1 cellular context compared by ENCODE assay signal in the genomic region with DNA sequence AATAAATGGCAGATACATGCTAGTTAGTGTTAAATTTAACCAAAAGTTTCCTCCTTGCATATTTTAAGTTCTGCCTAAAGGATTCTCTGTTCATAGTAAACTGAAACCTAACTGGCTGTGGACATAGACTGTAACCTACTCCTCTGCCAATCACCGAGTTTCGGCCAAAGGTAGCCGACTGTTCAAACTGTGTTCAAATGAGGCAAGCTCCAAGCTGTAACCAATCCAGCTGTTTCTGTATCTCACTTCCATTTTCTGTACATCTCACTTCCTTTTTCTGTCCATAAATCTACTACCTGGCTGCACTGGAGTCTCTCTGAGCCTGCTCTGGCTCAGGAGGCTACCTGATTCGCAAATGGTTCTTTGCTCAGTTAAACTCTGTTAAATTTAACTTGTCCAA.
TF ChIP-seq lines count a peak whose summit lies in the region.

No MANE protein-coding gene starts in this region.

TF ChIP-seq in GM23338, 12 proteins besides CTCF, POLR2A, EP300 and RAD21 (continued from another document):
- TF ChIP-seq, protein P1, sequence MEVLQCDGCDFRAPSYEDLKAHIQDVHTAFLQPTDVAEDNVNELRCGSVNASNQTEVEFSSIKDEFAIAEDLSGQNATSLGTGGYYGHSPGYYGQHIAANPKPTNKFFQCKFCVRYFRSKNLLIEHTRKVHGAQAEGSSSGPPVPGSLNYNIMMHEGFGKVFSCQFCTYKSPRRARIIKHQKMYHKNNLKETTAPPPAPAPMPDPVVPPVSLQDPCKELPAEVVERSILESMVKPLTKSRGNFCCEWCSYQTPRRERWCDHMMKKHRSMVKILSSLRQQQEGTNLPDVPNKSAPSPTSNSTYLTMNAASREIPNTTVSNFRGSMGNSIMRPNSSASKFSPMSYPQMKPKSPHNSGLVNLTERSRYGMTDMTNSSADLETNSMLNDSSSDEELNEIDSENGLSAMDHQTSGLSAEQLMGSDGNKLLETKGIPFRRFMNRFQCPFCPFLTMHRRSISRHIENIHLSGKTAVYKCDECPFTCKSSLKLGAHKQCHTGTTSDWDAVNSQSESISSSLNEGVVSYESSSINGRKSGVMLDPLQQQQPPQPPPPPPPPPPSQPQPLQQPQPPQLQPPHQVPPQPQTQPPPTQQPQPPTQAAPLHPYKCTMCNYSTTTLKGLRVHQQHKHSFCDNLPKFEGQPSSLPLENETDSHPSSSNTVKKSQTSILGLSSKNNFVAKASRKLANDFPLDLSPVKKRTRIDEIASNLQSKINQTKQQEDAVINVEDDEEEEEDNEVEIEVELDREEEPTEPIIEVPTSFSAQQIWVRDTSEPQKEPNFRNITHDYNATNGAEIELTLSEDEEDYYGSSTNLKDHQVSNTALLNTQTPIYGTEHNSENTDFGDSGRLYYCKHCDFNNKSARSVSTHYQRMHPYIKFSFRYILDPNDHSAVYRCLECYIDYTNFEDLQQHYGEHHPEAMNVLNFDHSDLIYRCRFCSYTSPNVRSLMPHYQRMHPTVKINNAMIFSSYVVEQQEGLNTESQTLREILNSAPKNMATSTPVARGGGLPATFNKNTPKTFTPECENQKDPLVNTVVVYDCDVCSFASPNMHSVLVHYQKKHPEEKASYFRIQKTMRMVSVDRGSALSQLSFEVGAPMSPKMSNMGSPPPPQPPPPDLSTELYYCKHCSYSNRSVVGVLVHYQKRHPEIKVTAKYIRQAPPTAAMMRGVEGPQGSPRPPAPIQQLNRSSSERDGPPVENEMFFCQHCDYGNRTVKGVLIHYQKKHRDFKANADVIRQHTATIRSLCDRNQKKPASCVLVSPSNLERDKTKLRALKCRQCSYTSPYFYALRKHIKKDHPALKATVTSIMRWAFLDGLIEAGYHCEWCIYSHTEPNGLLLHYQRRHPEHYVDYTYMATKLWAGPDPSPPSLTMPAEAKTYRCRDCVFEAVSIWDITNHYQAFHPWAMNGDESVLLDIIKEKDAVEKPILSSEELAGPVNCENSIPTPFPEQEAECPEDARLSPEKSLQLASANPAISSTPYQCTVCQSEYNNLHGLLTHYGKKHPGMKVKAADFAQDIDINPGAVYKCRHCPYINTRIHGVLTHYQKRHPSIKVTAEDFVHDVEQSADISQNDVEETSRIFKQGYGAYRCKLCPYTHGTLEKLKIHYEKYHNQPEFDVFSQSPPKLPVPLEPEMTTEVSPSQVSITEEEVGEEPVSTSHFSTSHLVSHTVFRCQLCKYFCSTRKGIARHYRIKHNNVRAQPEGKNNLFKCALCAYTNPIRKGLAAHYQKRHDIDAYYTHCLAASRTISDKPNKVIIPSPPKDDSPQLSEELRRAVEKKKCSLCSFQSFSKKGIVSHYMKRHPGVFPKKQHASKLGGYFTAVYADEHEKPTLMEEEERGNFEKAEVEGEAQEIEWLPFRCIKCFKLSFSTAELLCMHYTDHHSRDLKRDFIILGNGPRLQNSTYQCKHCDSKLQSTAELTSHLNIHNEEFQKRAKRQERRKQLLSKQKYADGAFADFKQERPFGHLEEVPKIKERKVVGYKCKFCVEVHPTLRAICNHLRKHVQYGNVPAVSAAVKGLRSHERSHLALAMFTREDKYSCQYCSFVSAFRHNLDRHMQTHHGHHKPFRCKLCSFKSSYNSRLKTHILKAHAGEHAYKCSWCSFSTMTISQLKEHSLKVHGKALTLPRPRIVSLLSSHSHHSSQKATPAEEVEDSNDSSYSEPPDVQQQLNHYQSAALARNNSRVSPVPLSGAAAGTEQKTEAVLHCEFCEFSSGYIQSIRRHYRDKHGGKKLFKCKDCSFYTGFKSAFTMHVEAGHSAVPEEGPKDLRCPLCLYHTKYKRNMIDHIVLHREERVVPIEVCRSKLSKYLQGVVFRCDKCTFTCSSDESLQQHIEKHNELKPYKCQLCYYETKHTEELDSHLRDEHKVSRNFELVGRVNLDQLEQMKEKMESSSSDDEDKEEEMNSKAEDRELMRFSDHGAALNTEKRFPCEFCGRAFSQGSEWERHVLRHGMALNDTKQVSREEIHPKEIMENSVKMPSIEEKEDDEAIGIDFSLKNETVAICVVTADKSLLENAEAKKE (CRISPR knock-in tag; IDR thresholded peaks at IDR 0.05): no peak
- TF ChIP-seq EZH2phosphoT487 (IDR thresholded peaks at IDR 0.05; ENCODE audit: unreplicated experiment) (no peak), STAT1 (IDR thresholded peaks at IDR 0.05; ENCODE audit: unreplicated experiment) (no peak), NANOG (IDR thresholded peaks at IDR 0.05; ENCODE audit: borderline replicate concordance) (no peak), ZNF114 (CRISPR knock-in tag; IDR thresholded peaks at IDR 0.05) (no peak), POLR2AphosphoS5 (IDR thresholded peaks at IDR 0.05; ENCODE audit: low read depth) (no peak), CREB1 (CRISPR knock-in tag; IDR thresholded peaks at IDR 0.05; ENCODE audit: low read depth) (no peak)
- TF ChIP-seq, protein P2, sequence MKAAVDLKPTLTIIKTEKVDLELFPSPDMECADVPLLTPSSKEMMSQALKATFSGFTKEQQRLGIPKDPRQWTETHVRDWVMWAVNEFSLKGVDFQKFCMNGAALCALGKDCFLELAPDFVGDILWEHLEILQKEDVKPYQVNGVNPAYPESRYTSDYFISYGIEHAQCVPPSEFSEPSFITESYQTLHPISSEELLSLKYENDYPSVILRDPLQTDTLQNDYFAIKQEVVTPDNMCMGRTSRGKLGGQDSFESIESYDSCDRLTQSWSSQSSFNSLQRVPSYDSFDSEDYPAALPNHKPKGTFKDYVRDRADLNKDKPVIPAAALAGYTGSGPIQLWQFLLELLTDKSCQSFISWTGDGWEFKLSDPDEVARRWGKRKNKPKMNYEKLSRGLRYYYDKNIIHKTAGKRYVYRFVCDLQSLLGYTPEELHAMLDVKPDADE (IDR thresholded peaks at IDR 0.05): no peak
- TF ChIP-seq, protein P3, sequence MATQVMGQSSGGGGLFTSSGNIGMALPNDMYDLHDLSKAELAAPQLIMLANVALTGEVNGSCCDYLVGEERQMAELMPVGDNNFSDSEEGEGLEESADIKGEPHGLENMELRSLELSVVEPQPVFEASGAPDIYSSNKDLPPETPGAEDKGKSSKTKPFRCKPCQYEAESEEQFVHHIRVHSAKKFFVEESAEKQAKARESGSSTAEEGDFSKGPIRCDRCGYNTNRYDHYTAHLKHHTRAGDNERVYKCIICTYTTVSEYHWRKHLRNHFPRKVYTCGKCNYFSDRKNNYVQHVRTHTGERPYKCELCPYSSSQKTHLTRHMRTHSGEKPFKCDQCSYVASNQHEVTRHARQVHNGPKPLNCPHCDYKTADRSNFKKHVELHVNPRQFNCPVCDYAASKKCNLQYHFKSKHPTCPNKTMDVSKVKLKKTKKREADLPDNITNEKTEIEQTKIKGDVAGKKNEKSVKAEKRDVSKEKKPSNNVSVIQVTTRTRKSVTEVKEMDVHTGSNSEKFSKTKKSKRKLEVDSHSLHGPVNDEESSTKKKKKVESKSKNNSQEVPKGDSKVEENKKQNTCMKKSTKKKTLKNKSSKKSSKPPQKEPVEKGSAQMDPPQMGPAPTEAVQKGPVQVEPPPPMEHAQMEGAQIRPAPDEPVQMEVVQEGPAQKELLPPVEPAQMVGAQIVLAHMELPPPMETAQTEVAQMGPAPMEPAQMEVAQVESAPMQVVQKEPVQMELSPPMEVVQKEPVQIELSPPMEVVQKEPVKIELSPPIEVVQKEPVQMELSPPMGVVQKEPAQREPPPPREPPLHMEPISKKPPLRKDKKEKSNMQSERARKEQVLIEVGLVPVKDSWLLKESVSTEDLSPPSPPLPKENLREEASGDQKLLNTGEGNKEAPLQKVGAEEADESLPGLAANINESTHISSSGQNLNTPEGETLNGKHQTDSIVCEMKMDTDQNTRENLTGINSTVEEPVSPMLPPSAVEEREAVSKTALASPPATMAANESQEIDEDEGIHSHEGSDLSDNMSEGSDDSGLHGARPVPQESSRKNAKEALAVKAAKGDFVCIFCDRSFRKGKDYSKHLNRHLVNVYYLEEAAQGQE (IDR thresholded peaks at IDR 0.05; ENCODE audit: unreplicated experiment): no peak
